ENCODE assay signal across 18 cellular contexts in the genomic region with DNA sequence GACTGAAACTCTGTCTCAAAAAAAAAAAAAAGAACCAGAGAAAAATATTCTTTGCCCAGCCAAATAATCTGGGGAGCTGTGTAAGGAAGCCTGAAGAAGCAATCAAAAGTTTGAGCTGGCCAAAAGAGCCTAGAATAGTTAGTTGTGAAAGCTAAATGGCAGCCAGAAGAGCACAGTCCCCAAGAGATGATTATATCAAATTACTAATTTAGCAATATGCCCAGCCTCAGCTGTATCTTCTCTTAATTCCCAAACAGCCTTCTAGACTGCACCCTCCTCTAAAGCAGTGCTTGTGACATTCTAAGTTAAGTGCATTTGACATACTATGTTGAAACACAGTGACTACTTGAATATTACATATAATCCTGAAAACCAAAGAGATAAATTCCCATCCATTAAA. TPM values are rescaled to one million over a fixed set of nuclear protein-coding genes. Genes with fewer than 3 reads are reported as not detected.
DNase-seq lines count a peak whose midpoint lies in the region; ATAC-seq and TF ChIP-seq lines count a peak whose summit lies in the region.
"Had no signal": no experiment of that assay in that cellular context is flagged by ENCODE, and none has a peak within 500 bp of the region (broad histone marks: within the 10 kb centered on the region; RNA-seq: fewer than 3 reads in every experiment).

No MANE protein-coding gene starts in this region.

- H3K4me2 ChIP-seq in GM23338, result no peak overlapping the region
- H3K4me2 ChIP-seq: A549 had no signal

- peaks cover 6% of the 10 kb centered on the region; the same call in 1 of the 2 replicates for H3K9me2 ChIP-seq in GM23338 (ENCODE audit: insufficient read depth)

- peak overlapping the region; percentile 67; the same call in 1 of the 2 replicates for H3K27ac ChIP-seq in GM23338 (ENCODE audit: low read depth)
- no peak overlapping the region for H3K27ac ChIP-seq in gastroesophageal sphincter
- peak overlapping the region in 2 of 4 donors; percentile 20 to 33 for H3K27ac ChIP-seq in gastrocnemius medialis
- H3K27ac ChIP-seq: A549, C4-2B, HL-60 had no signal

- in situ Hi-C loops in gastrocnemius medialis (cut with MboI; ENCODE audit: low sequenced_read_pairs in 4 of 4), result no loop called here

- peaks cover 7% of the 10 kb centered on the region for H3K4me1 Mint-ChIP-seq in GM23338
- H3K4me1 Mint-ChIP-seq in T-helper 17 cell, result peaks cover 12% of the 10 kb centered on the region

- no peaks in the 10 kb centered on the region for H3F3A ChIP-seq in GM23338 (replicated peaks; ENCODE audit: low read depth)

- H3K36me3 Mint-ChIP-seq in GM23338 (ENCODE audit: low read depth) (peaks cover 15% of the 10 kb centered on the region), T-helper 17 cell (ENCODE audit: low read depth) (peaks cover 7% of the 10 kb centered on the region)

- ATAC-seq in GM23338, result no peak
- ATAC-seq in T-helper 17 cell, result no peak
- ATAC-seq in gastroesophageal sphincter, result peak; percentile 43
- peak; percentile 93 for ATAC-seq in gastrocnemius medialis
- no peak for ATAC-seq in HG02852 (IDR thresholded peaks at IDR 0.05; ENCODE audit: unreplicated experiment)
- ATAC-seq in GM18907 (IDR thresholded peaks at IDR 0.05; ENCODE audit: unreplicated experiment), result no peak
- ATAC-seq: A549 had no signal

- H3K4me3 ChIP-seq in GM23338 (no peak overlapping the region), gastroesophageal sphincter (no peak overlapping the region), gastrocnemius medialis (no peak overlapping the region)
- H3K4me3 ChIP-seq: A549, HAP-1 had no signal

- H4K20me1 ChIP-seq in GM23338 (replicated peaks; ENCODE audit: insufficient read depth), result peaks cover 3% of the 10 kb centered on the region; the same call in 1 of the 2 replicates

- H3K9me3 ChIP-seq in T-helper 17 cell (ENCODE audit: control insufficient read depth, low read length, poor library complexity, severe bottlenecking), result no peaks in the 10 kb centered on the region
- H3K9me3 ChIP-seq in gastroesophageal sphincter, result no peaks in the 10 kb centered on the region
- no peaks in the 10 kb centered on the region for H3K9me3 ChIP-seq in gastrocnemius medialis
- H3K9me3 ChIP-seq: A549, BE2C, HAP-1 had no signal

- TF ChIP-seq CTCF in GM23338 (conservative IDR thresholded peaks at IDR 0.05; ENCODE audit: low read depth in 2 of 2), result no peak
- no peak for TF ChIP-seq CTCF in gastroesophageal sphincter (IDR thresholded peaks at IDR 0.05)
- no peak for TF ChIP-seq CTCF in gastrocnemius medialis (IDR thresholded peaks at IDR 0.05 in 4 of 5, conservative IDR thresholded peaks at IDR 0.05 in 1 of 5)

- no peaks in the 10 kb centered on the region; the same call in 1 of the 2 replicates for H3K79me2 ChIP-seq in GM23338 (replicated peaks; ENCODE audit: insufficient read depth)

- H3K4me1 ChIP-seq in GM23338 (ENCODE audit: insufficient read depth) (no peaks in the 10 kb centered on the region), gastroesophageal sphincter (peaks cover 0 to 2% (median 0%) of the 10 kb centered on the region in 3 donors), gastrocnemius medialis (peaks cover 0 to 10% of the 10 kb centered on the region in 2 donors)
- H3K4me1 ChIP-seq: A549, BE2C, HAP-1 had no signal

- H3K4me3 Mint-ChIP-seq in GM23338 (no peak overlapping the region), T-helper 17 cell (no peak overlapping the region)
- H3K4me3 Mint-ChIP-seq: CD4-positive, alpha-beta memory T cell; HFFc6 had no signal

- DNase-seq in GM23338 (ENCODE audit: low spot score) (no peak), T-helper 17 cell (no peak), gastrocnemius medialis (no peak), OCI-M1 (lab: John Stamatoyannopoulos, UW) (no peak)
- DNase-seq: BE2C; CD4-positive, alpha-beta memory T cell; COR-L47; DMS153; DMS79 treated with DMSO at 0.1 percent for 48 hours; EL; HFFc6 had no signal

- H3K27ac Mint-ChIP-seq in GM23338 (no peak overlapping the region), T-helper 17 cell (peak overlapping the region; percentile 32)
- H3K27ac Mint-ChIP-seq: HFFc6 had no signal

- intact Hi-C loops in gastrocnemius medialis (cut with DNase I; ENCODE audit: low total_unique reads), result no loop called here

- no peak for TF ChIP-seq POLR2A in gastroesophageal sphincter (IDR thresholded peaks at IDR 0.05)
- TF ChIP-seq POLR2A in gastrocnemius medialis (IDR thresholded peaks at IDR 0.05), result no peak

- no peaks in the 10 kb centered on the region for H3K9me3 Mint-ChIP-seq in GM23338
- H3K9me3 Mint-ChIP-seq: CD4-positive, alpha-beta memory T cell; HFFc6 had no signal

- H2AFZ ChIP-seq in GM23338, result no peak overlapping the region

- H3K27me3 Mint-ChIP-seq in GM23338 (ENCODE audit: insufficient read depth, low read depth, poor library complexity) (no peaks in the 10 kb centered on the region), T-helper 17 cell (no peaks in the 10 kb centered on the region)
- H3K27me3 Mint-ChIP-seq: CD4-positive, alpha-beta memory T cell had no signal

- H3K27me3 ChIP-seq in GM23338 (ENCODE audit: insufficient read depth), result no peaks in the 10 kb centered on the region
- H3K27me3 ChIP-seq in gastroesophageal sphincter, result no peaks in the 10 kb centered on the region
- no peaks in the 10 kb centered on the region for H3K27me3 ChIP-seq in gastrocnemius medialis
- H3K27me3 ChIP-seq: BE2C had no signal

- no peak for TF ChIP-seq EP300 in gastroesophageal sphincter (IDR thresholded peaks at IDR 0.05)

- H3K36me3 ChIP-seq in GM23338 (ENCODE audit: insufficient read depth) (no peaks in the 10 kb centered on the region), gastroesophageal sphincter (no peaks in the 10 kb centered on the region), gastrocnemius medialis (no peaks in the 10 kb centered on the region)
- H3K36me3 ChIP-seq: BE2C, HAP-1 had no signal

TF ChIP-seq in GM23338, 12 proteins besides CTCF, POLR2A, EP300 and RAD21 (continues in another document):
- TF ChIP-seq NANOG (IDR thresholded peaks at IDR 0.05; ENCODE audit: borderline replicate concordance) (no peak), CREB1 (CRISPR knock-in tag; IDR thresholded peaks at IDR 0.05; ENCODE audit: low read depth) (no peak), ZNF331 (CRISPR knock-in tag; IDR thresholded peaks at IDR 0.05; ENCODE audit: low read depth) (no peak), EZH2 (IDR thresholded peaks at IDR 0.05; ENCODE audit: low read depth, unreplicated experiment) (no peak), EZH2phosphoT487 (IDR thresholded peaks at IDR 0.05; ENCODE audit: unreplicated experiment) (no peak)
- TF ChIP-seq, protein P1, sequence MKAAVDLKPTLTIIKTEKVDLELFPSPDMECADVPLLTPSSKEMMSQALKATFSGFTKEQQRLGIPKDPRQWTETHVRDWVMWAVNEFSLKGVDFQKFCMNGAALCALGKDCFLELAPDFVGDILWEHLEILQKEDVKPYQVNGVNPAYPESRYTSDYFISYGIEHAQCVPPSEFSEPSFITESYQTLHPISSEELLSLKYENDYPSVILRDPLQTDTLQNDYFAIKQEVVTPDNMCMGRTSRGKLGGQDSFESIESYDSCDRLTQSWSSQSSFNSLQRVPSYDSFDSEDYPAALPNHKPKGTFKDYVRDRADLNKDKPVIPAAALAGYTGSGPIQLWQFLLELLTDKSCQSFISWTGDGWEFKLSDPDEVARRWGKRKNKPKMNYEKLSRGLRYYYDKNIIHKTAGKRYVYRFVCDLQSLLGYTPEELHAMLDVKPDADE (IDR thresholded peaks at IDR 0.05), result no peak
- TF ChIP-seq, protein P2, sequence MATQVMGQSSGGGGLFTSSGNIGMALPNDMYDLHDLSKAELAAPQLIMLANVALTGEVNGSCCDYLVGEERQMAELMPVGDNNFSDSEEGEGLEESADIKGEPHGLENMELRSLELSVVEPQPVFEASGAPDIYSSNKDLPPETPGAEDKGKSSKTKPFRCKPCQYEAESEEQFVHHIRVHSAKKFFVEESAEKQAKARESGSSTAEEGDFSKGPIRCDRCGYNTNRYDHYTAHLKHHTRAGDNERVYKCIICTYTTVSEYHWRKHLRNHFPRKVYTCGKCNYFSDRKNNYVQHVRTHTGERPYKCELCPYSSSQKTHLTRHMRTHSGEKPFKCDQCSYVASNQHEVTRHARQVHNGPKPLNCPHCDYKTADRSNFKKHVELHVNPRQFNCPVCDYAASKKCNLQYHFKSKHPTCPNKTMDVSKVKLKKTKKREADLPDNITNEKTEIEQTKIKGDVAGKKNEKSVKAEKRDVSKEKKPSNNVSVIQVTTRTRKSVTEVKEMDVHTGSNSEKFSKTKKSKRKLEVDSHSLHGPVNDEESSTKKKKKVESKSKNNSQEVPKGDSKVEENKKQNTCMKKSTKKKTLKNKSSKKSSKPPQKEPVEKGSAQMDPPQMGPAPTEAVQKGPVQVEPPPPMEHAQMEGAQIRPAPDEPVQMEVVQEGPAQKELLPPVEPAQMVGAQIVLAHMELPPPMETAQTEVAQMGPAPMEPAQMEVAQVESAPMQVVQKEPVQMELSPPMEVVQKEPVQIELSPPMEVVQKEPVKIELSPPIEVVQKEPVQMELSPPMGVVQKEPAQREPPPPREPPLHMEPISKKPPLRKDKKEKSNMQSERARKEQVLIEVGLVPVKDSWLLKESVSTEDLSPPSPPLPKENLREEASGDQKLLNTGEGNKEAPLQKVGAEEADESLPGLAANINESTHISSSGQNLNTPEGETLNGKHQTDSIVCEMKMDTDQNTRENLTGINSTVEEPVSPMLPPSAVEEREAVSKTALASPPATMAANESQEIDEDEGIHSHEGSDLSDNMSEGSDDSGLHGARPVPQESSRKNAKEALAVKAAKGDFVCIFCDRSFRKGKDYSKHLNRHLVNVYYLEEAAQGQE (IDR thresholded peaks at IDR 0.05; ENCODE audit: unreplicated experiment), result no peak

RNA-seq across cellular contexts. Expression of gene CDK19, which starts 38.9 kb away (rescaled TPM):
- 10.1 and 12.1 TPM in 2 replicates for total RNA-seq in GM23338 (2014; rRNA removed; shearing (Covaris generic))
- polyA plus RNA-seq in GM23338 (2016; fragmentation: Nextera tagmentation; extraction: Ambion mirVana), result 7.5 and 7.7 TPM in 2 replicates
- total RNA-seq in T-helper 17 cell (10 to 100 TPM; 17.1 to 17.7 TPM), gastroesophageal sphincter (10 to 100 TPM; 12.9 to 23.2 (median 13.2) TPM), gastrocnemius medialis (1 to 10 TPM; 3.0 to 7.4 (median 6.3) TPM)

Comparison
In these comparisons a context has a peak if more than half of its experiments do, and no peak if none do; other contexts are left out.
1. ATAC-seq: peak in gastroesophageal sphincter (single experiment) and gastrocnemius medialis (2 of 2); none in GM23338 (single experiment), T-helper 17 cell (single experiment), HG02852 (single experiment) and GM18907 (single experiment).